In genomic region chr2:107597507-107597906, GRCh38 we compare ENCODE assay signal across 21 cellular contexts.
"Had no signal": no experiment of that assay in that cellular context is flagged by ENCODE, and none has a peak within 500 bp of the region (broad histone marks: within the 10 kb centered on the region; RNA-seq: fewer than 3 reads in every experiment).

No MANE protein-coding gene starts in this region.

- H3K27ac ChIP-seq: heart right ventricle, lower lobe of right lung, pancreas, right lobe of liver, thoracic aorta, transverse colon, upper lobe of right lung, uterus had no signal

- H3K36me3 ChIP-seq: heart right ventricle, lower lobe of right lung, pancreas, right lobe of liver, thoracic aorta, transverse colon, upper lobe of right lung, uterus had no signal

- H3K4me1 ChIP-seq: lower lobe of right lung, pancreas, right lobe of liver, transverse colon, upper lobe of right lung, uterus had no signal

- H3K9me3 ChIP-seq: lower lobe of right lung, pancreas, right lobe of liver, thoracic aorta, transverse colon, upper lobe of right lung, uterus had no signal

- H3K27me3 ChIP-seq: heart right ventricle, pancreas, right lobe of liver, transverse colon, upper lobe of right lung, uterus had no signal

- DNase-seq: cortex of kidney; effector memory CD8-positive, alpha-beta T cell; foreskin fibroblast; glutamatergic neuron; heart right ventricle; hippocampal formation; kidney glomerular epithelial cell; left ventricle myocardium superior; lower lobe of right lung; natural killer cell; occipital lobe; pancreas; right lobe of liver; small intestine; stimulated activated CD4-positive, alpha-beta T cell treated with anti-CD3 and anti-CD28 coated beads, Interleukin-15, amount 100 ng/mL, for 24 hours; stimulated activated CD4-positive, alpha-beta T cell treated with anti-CD3 and anti-CD28 coated beads, Interleukin-2, amount 100 ng/mL, for 48 hours; stimulated activated naive B cell treated with anti-CD40 and anti-IgM and Interleukin-4, amounts not matched to agents 10 μg/mL and 1 μg/mL and 100 μg/mL, for 72 hours; transverse colon; upper lobe of right lung; uterus had no signal

- ATAC-seq: effector memory CD8-positive, alpha-beta T cell; heart right ventricle; left ventricle myocardium superior; lower lobe of right lung; natural killer cell; pancreas; right lobe of liver; stimulated activated naive B cell treated with anti-CD40 and anti-IgM and Interleukin-4, amounts not matched to agents 10 μg/mL and 1 μg/mL and 100 μg/mL, for 72 hours; upper lobe of right lung had no signal

- H3K4me3 ChIP-seq: heart right ventricle, lower lobe of right lung, pancreas, right lobe of liver, thoracic aorta, transverse colon, upper lobe of right lung, uterus had no signal
